In the genomic region with DNA sequence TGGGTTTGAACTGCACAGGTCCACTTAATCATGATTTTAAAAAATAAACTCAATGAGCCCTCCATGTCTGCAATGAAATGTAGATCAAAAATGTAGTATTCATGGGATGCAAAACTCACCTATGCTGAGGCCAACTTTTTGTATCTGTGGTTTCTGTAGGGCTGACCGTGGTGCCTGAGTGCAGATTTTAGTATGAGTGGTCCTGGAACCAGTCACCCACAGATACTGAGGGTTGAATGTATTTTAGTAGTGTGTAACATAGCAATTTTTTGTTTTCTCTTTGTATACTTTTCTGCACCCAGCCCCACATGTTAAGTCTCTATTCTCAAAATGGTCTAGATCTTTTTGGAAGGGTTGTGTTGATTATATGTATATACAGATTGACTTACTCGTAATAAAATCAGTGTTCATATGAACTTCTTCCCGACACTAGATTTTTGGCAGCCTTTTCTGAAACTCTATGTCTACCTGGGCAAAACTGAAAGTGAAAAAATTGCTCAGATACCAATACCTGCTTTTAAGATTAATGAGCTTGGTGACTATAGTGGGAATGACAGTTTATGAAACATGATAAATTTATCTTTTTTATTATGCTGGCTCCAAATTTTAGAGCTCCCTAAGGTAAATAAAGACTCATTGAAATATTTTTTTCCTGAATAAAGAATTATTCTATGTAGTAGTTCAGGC, we compare ENCODE assay signal across 11 cellular contexts. TPM values are rescaled to one million over a fixed set of nuclear protein-coding genes. Genes with fewer than 3 reads are reported as not detected.
DNase-seq lines count a peak whose midpoint lies in the region; ATAC-seq and TF ChIP-seq lines count a peak whose summit lies in the region.
"Had no signal": no experiment of that assay in that cellular context is flagged by ENCODE, and none has a peak within 500 bp of the region (broad histone marks: within the 10 kb centered on the region; RNA-seq: fewer than 3 reads in every experiment).

No MANE protein-coding gene starts in this region.

- H2BK12ac ChIP-seq in H9 (ENCODE audit: insufficient read length, low read depth, low read length) (no peak overlapping the region), mesenchymal stem cell (ENCODE audit: low read length in 2 of 2) (no peak overlapping the region)

- no peak for TF ChIP-seq CTCF in H9 (conservative IDR thresholded peaks at IDR 0.05)

- no peak overlapping the region for H3T11ph ChIP-seq in H9 (ENCODE audit: low read length)

- no peaks in the 10 kb centered on the region for H3K9me3 ChIP-seq in H9 (ENCODE audit: control insufficient read depth, low read depth, low read length)
- no peaks in the 10 kb centered on the region for H3K9me3 ChIP-seq in naive thymus-derived CD4-positive, alpha-beta T cell (ENCODE audit: control insufficient read depth in 2 of 3, low read length in 3 of 3)
- no peaks in the 10 kb centered on the region for H3K9me3 ChIP-seq in mesenchymal stem cell (ENCODE audit: control insufficient read depth, low read length)
- H3K9me3 ChIP-seq: right atrium auricular region had no signal

- H2BK5ac ChIP-seq in H9 (ENCODE audit: insufficient read length, low read length) (no peak overlapping the region), mesenchymal stem cell (ENCODE audit: low read depth, low read length, poor library complexity, severe bottlenecking) (no peak overlapping the region)

- H3K9me3 Mint-ChIP-seq in activated CD4-positive, alpha-beta T cell treated with anti-CD3 and anti-CD28 coated beads, Interleukin-2, amount 10 ng/mL, durations not matched to agents 24 days and 14 days = peaks cover 3% of the 10 kb centered on the region
- H3K9me3 Mint-ChIP-seq in H9 = no peaks in the 10 kb centered on the region
- H3K9me3 Mint-ChIP-seq in naive thymus-derived CD4-positive, alpha-beta T cell = no peaks in the 10 kb centered on the region
- H3K9me3 Mint-ChIP-seq: immature natural killer cell had no signal

- H4K8ac ChIP-seq in H9 (replicated peaks; ENCODE audit: insufficient read length, low read depth, low read length) = no peak overlapping the region
- no peak overlapping the region for H4K8ac ChIP-seq in mesenchymal stem cell (ENCODE audit: low read length)

- H2BK20ac ChIP-seq in H9 (ENCODE audit: low read depth, low read length, poor library complexity, severe bottlenecking) = peak overlapping the region; percentile 6

- H3K27me3 Mint-ChIP-seq in activated CD4-positive, alpha-beta T cell treated with anti-CD3 and anti-CD28 coated beads, Interleukin-2, amount 10 ng/mL, durations not matched to agents 24 days and 14 days = no peaks in the 10 kb centered on the region
- H3K27me3 Mint-ChIP-seq in H9 (ENCODE audit: low read depth) = no peaks in the 10 kb centered on the region
- H3K27me3 Mint-ChIP-seq in naive thymus-derived CD4-positive, alpha-beta T cell = no peaks in the 10 kb centered on the region

- H3K4me3 Mint-ChIP-seq in activated CD4-positive, alpha-beta T cell treated with anti-CD3 and anti-CD28 coated beads, Interleukin-2, amount 10 ng/mL, durations not matched to agents 24 days and 14 days = peak overlapping the region; percentile 25
- H3K4me3 Mint-ChIP-seq in H9 = no peak overlapping the region
- H3K4me3 Mint-ChIP-seq in naive thymus-derived CD4-positive, alpha-beta T cell = peak overlapping the region in 9 of 10 donors; percentile 1 to 68 (median 41)

- no peaks in the 10 kb centered on the region for H3K36me3 ChIP-seq in naive thymus-derived CD4-positive, alpha-beta T cell (ENCODE audit: control insufficient read depth in 2 of 3, insufficient read depth in 3 of 3, low read length in 3 of 3)
- peaks cover 0 to 21% of the 10 kb centered on the region in 2 experiments for H3K36me3 ChIP-seq in mesenchymal stem cell (ENCODE audit: control insufficient read depth in 1 of 2, insufficient read depth in 2 of 2, low read depth in 1 of 2, low read length in 2 of 2)
- H3K36me3 ChIP-seq: right atrium auricular region had no signal

- H3K9ac ChIP-seq in H9 (ENCODE audit: extremely low read depth, insufficient read length, low read length) = no peak overlapping the region
- no peak overlapping the region for H3K9ac ChIP-seq in mesenchymal stem cell (ENCODE audit: low read length)

- POLR2A ChIA-PET in naive thymus-derived CD4-positive, alpha-beta T cell (lab: Charles Lee) = no interaction called here

- no peak overlapping the region for H3K27ac ChIP-seq in H9 (ENCODE audit: insufficient read length, low read depth, low read length)
- H3K27ac ChIP-seq in naive thymus-derived CD4-positive, alpha-beta T cell (ENCODE audit: low read depth, low read length) = no peak overlapping the region
- no peak overlapping the region for H3K27ac ChIP-seq in mesenchymal stem cell (ENCODE audit: low read length, poor library complexity, severe bottlenecking)
- H3K27ac ChIP-seq: right atrium auricular region, RWPE1 had no signal

- peaks cover 33% of the 10 kb centered on the region for H3K36me3 Mint-ChIP-seq in activated CD4-positive, alpha-beta T cell treated with anti-CD3 and anti-CD28 coated beads, Interleukin-2, amount 10 ng/mL, durations not matched to agents 24 days and 14 days (ENCODE audit: low read depth)
- H3K36me3 Mint-ChIP-seq in H9 (ENCODE audit: insufficient read depth in 1 of 3, low read depth in 3 of 3) = peaks cover under 1 to 4% (median 2%) of the 10 kb centered on the region in 3 experiments; a peak in 5 of 7 replicates
- H3K36me3 Mint-ChIP-seq in naive thymus-derived CD4-positive, alpha-beta T cell = peaks cover 12 to 48% (median 39%) of the 10 kb centered on the region in 5 donors

- H3K4ac ChIP-seq in H9 (ENCODE audit: low read depth, low read length) = no peak overlapping the region
- no peak overlapping the region for H3K4ac ChIP-seq in mesenchymal stem cell (ENCODE audit: low read depth in 1 of 2, low read length in 2 of 2)

- H3K56ac ChIP-seq in H9 (ENCODE audit: insufficient read length, low read depth, low read length) = no peak overlapping the region

- no peak overlapping the region for H3K27ac Mint-ChIP-seq in activated CD4-positive, alpha-beta T cell treated with anti-CD3 and anti-CD28 coated beads, Interleukin-2, amount 10 ng/mL, durations not matched to agents 24 days and 14 days
- H3K27ac Mint-ChIP-seq in H9 = no peak overlapping the region; a peak in 1 of 7 replicates
- peak overlapping the region in 3 of 9 donors; percentile 14 to 30 (median 23) for H3K27ac Mint-ChIP-seq in naive thymus-derived CD4-positive, alpha-beta T cell

- no peak overlapping the region for H2BK15ac ChIP-seq in H9 (ENCODE audit: low read depth, low read length)
- no peak overlapping the region for H2BK15ac ChIP-seq in mesenchymal stem cell (ENCODE audit: low read depth, poor library complexity, severe bottlenecking)

- H3K18ac ChIP-seq in H9 (ENCODE audit: insufficient read length, low read depth, low read length) = no peak overlapping the region
- H3K18ac ChIP-seq in mesenchymal stem cell (ENCODE audit: low read depth in 1 of 2, low read length in 2 of 2) = no peak overlapping the region

- H3K4me3 ChIP-seq in naive thymus-derived CD4-positive, alpha-beta T cell (ENCODE audit: low read length) = no peak overlapping the region
- H3K4me3 ChIP-seq in mesenchymal stem cell (ENCODE audit: insufficient read depth in 1 of 2, low read depth in 1 of 2, low read length in 2 of 2) = no peak overlapping the region
- H3K4me3 ChIP-seq: right atrium auricular region had no signal

- no peak overlapping the region for H2BK120ac ChIP-seq in H9 (ENCODE audit: low read depth, low read length, poor library complexity, severe bottlenecking)
- H2BK120ac ChIP-seq in mesenchymal stem cell (ENCODE audit: low read depth, low read length) = no peak overlapping the region

- peaks cover 34% of the 10 kb centered on the region for H3K4me1 Mint-ChIP-seq in activated CD4-positive, alpha-beta T cell treated with anti-CD3 and anti-CD28 coated beads, Interleukin-2, amount 10 ng/mL, durations not matched to agents 24 days and 14 days
- H3K4me1 Mint-ChIP-seq in H9 = peaks cover 46 to 55% of the 10 kb centered on the region in 2 experiments
- peaks cover 18 to 64% (median 51%) of the 10 kb centered on the region in 7 donors for H3K4me1 Mint-ChIP-seq in naive thymus-derived CD4-positive, alpha-beta T cell

- H3K14ac ChIP-seq in H9 (ENCODE audit: insufficient read depth, low read length) (no peak overlapping the region), mesenchymal stem cell (ENCODE audit: low read length in 2 of 2) (no peak overlapping the region)

- H2AFZ ChIP-seq in H9 (ENCODE audit: low read length) (no peak overlapping the region), mesenchymal stem cell (ENCODE audit: low read depth, low read length) (no peak overlapping the region)

- H3K4me2 ChIP-seq in H9 (ENCODE audit: insufficient read depth, insufficient read length, low read length) = no peak overlapping the region
- H3K4me2 ChIP-seq in mesenchymal stem cell (ENCODE audit: low read length, poor library complexity, severe bottlenecking) = no peak overlapping the region

- H3K23me2 ChIP-seq in H9 (ENCODE audit: insufficient read length, low read depth, low read length, poor library complexity, severe bottlenecking) = no peaks in the 10 kb centered on the region

- no peaks in the 10 kb centered on the region for H3K79me2 ChIP-seq in H9 (ENCODE audit: insufficient read depth, low read length)

- intact Hi-C loops in activated CD4-positive, alpha-beta T cell treated with anti-CD3 and anti-CD28 coated beads, Interleukin-2, amount 10 ng/mL, durations not matched to agents 24 days and 14 days (cut with micrococcal nuclease) = loop anchor here (5.0 kb wide), 1 partner anchor 103 kb away; no protein-coding TSS in a partner anchor
- intact Hi-C loops in naive thymus-derived CD4-positive, alpha-beta T cell (cut with micrococcal nuclease) = loop anchor here in 1 of 2 donors (2.0 kb wide), 1 partner anchor 16 kb away; no protein-coding TSS in a partner anchor

- peak; percentile 52 for DNase-seq in activated CD4-positive, alpha-beta T cell treated with anti-CD3 and anti-CD28 coated beads, Interleukin-2, amount 10 ng/mL, durations not matched to agents 24 days and 14 days
- no peak for DNase-seq in activated CD4-positive, alpha-beta T cell treated with anti-CD3 and anti-CD28 coated beads for 1 hour
- no peak for DNase-seq in H9
- no peak for DNase-seq in naive thymus-derived CD4-positive, alpha-beta T cell
- no peak for DNase-seq in SHP77 (lab: John Stamatoyannopoulos, UW)
- DNase-seq in cerebellum (ENCODE audit: low spot score) = no peak
- DNase-seq in mesenchymal stem cell = no peak
- DNase-seq: immature natural killer cell had no signal

- H3K79me1 ChIP-seq in H9 (ENCODE audit: insufficient read depth, low read depth, low read length, poor library complexity, severe bottlenecking) = no peaks in the 10 kb centered on the region
- H3K79me1 ChIP-seq in mesenchymal stem cell (replicated peaks; ENCODE audit: low read length, poor library complexity, severe bottlenecking) = no peaks in the 10 kb centered on the region

- H2AK5ac ChIP-seq in H9 (ENCODE audit: insufficient read length, low read length) (no peak overlapping the region), mesenchymal stem cell (ENCODE audit: low read length, severe bottlenecking) (no peak overlapping the region)

- H3K4me1 ChIP-seq in H9 (ENCODE audit: insufficient read depth, low read length) (no peaks in the 10 kb centered on the region), mesenchymal stem cell (ENCODE audit: control insufficient read depth, insufficient read depth, low read depth, low read length) (no peaks in the 10 kb centered on the region)
- peaks cover 0 to 5% of the 10 kb centered on the region in 2 donors for H3K4me1 ChIP-seq in naive thymus-derived CD4-positive, alpha-beta T cell (ENCODE audit: control insufficient read depth in 2 of 2, insufficient read depth in 2 of 2, low read length in 2 of 2)

- H4K20me1 ChIP-seq in H9 (ENCODE audit: control insufficient read depth, insufficient read depth, insufficient read length) = no peaks in the 10 kb centered on the region

- CTCF ChIA-PET in naive thymus-derived CD4-positive, alpha-beta T cell (lab: Charles Lee) = interaction anchor here (0.6 to 1.0 kb wide), 2 partner anchors 10 to 798 kb away, joined by 4 to 5 read pairs; no protein-coding TSS in a partner anchor

- no peak overlapping the region for H4K91ac ChIP-seq in H9 (ENCODE audit: insufficient read length, low read depth, low read length)
- H4K91ac ChIP-seq in mesenchymal stem cell (ENCODE audit: low read length) = no peak overlapping the region

- no peak overlapping the region for H4K5ac ChIP-seq in H9 (ENCODE audit: insufficient read length, low read depth, low read length)

- H3K27me3 ChIP-seq in H9 (ENCODE audit: insufficient read depth, low read length) (no peaks in the 10 kb centered on the region), mesenchymal stem cell (ENCODE audit: control insufficient read depth in 1 of 2, insufficient read depth in 1 of 2, low read length in 2 of 2) (no peaks in the 10 kb centered on the region)
- no peaks in the 10 kb centered on the region for H3K27me3 ChIP-seq in naive thymus-derived CD4-positive, alpha-beta T cell (ENCODE audit: control insufficient read depth in 2 of 2, insufficient read depth in 2 of 2, low read length in 2 of 2)
- H3K27me3 ChIP-seq: right atrium auricular region had no signal

- no CpG with 5 or more reads among the region's 3 CpGs for WGBS in H9 (ENCODE audit: extremely low coverage, insufficient read length, low lambda C conversion rate)
- 100% methylated on average over 3 of the region's 3 CpGs for WGBS in mesenchymal stem cell

- peak; percentile 85 for ATAC-seq in HG03520 (IDR thresholded peaks at IDR 0.05; ENCODE audit: unreplicated experiment)
- no peak for ATAC-seq in naive thymus-derived CD4-positive, alpha-beta T cell

- H3K23ac ChIP-seq in H9 (ENCODE audit: insufficient read length, low read depth, low read length) (no peak overlapping the region), mesenchymal stem cell (ENCODE audit: low read length in 2 of 2) (no peak overlapping the region)

RNA-seq across cellular contexts. Expression of a gene that starts 51.6 kb away (rescaled TPM):
- 16.6 and 17.8 TPM in 2 replicates for total RNA-seq in activated CD4-positive, alpha-beta T cell treated with anti-CD3 and anti-CD28 coated beads, Interleukin-2, amount 10 ng/mL, durations not matched to agents 24 days and 14 days
- total RNA-seq in H9 (2021) = 12.2 and 13.4 TPM in 2 replicates
- total RNA-seq in naive thymus-derived CD4-positive, alpha-beta T cell = 10 to 100 TPM in 3 of 5 experiments, 1 to 10 TPM in 2; 5.0 to 18.3 (median 10.5) TPM
- 10 to 100 TPM in 1 of 2 donors, 1 to 10 TPM in 1; 7.2 to 22.8 TPM for polyA plus RNA-seq in naive thymus-derived CD4-positive, alpha-beta T cell
- 12.0 TPM for total RNA-seq in cerebellum
- polyA plus RNA-seq in mesenchymal stem cell (2013, experiment 1 of 2) = 0.14 TPM
- polyA plus RNA-seq in mesenchymal stem cell (2013, experiment 2 of 2) = 0.11 TPM

Comparison
In these comparisons a context has a peak if more than half of its experiments do, and no peak if none do; other contexts are left out.
1. H3K4me3 Mint-ChIP-seq: peak in activated CD4-positive, alpha-beta T cell treated with anti-CD3 and anti-CD28 coated beads, Interleukin-2, amount 10 ng/mL, durations not matched to agents 24 days and 14 days (single experiment) and naive thymus-derived CD4-positive, alpha-beta T cell (9 of 10); none in H9 (0 of 2).